ENCODE assay signal across 1 cellular context in the genomic region with DNA sequence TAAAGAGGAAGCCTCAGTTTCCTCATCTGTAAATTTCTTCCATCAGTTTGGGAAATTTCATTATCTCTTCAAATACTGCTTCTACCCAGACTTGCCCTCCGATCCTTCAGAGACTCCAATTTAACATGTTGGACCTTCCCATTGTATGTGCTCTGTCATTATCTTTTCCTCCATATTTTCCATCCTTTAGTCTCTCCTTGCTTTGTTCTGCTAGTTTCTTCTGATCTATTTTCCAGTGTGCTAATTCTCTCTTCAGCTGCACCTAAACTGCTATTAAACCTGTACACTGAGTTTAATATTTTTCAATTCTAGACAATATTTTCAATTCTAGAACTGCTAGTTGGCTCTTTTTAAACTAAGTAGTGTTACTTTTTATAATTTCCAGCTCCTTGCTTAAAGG.
TF ChIP-seq lines count a peak whose summit lies in the region.

No MANE protein-coding gene starts in this region.

TF ChIP-seq in HepG2, 621 proteins besides CTCF, POLR2A, EP300 and RAD21 (continued from another document):
- TF ChIP-seq ZNF281 (CRISPR knock-in tag; IDR thresholded peaks at IDR 0.05; ENCODE audit: borderline replicate concordance), result no peak
- TF ChIP-seq THRA (CRISPR knock-in tag; IDR thresholded peaks at IDR 0.05; ENCODE audit: borderline replicate concordance), result no peak
